In the genomic region with DNA sequence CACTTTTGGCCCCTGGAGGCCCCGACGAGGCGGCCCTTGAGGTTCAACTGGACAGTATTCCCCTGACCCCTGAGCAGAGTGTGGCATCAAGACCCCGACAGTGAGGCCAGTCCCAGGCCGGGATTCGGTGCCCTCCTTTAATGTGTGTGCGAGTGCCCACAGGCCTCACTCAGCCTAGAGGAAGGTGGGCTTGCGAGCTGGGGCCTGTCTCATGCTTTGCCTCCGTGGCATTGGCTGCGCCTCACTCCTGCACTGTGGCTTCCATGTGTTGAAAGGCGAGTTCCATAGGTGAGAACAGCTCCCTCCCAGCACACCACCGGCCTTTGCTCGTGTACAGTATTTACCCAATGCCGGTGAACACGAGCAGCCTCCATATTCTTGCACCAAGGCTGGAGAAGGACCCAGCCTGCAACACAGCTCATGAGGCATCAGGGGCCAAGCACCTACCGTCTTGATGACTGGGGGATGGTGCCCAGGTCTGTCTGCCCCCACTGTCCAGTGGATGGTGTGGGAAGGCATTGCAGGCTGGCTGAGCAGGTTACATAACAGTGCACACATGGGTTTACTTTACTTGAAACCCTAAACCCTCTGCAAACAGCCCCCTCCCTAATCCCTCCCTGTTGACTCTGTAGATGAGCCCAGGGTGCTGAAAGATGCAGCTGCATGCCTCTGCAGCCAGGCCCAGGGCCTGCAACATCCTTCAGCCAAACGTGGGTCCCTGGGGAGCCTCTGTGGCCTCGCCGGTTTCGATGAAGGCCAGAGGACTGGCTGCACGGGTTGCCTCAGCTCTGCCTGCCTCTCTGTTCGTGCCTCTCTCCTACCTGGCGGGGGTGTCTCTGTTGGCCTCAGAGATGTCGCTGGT, we compare ENCODE assay signal across 1 cellular context.
TF ChIP-seq lines count a peak whose summit lies in the region.

No MANE protein-coding gene starts in this region.

TF ChIP-seq in HepG2, 621 proteins besides CTCF, POLR2A, EP300 and RAD21 (continued from another document and continues in another):
- TF ChIP-seq NFRKB (IDR thresholded peaks at IDR 0.05) (no peak), SOX6 (IDR thresholded peaks at IDR 0.05) (no peak), SOX6 (CRISPR knock-in tag; IDR thresholded peaks at IDR 0.05) (peak; percentile 94), GATA4 (IDR thresholded peaks at IDR 0.05; ENCODE audit: borderline replicate concordance, low read depth) (no peak), TMF1 (CRISPR knock-in tag; IDR thresholded peaks at IDR 0.05; ENCODE audit: low read depth) (no peak), GLI4 (CRISPR knock-in tag; IDR thresholded peaks at IDR 0.05; ENCODE audit: borderline replicate concordance) (0 out of 2 replicates have a peak, but pooled peaks have one; percentile 52), FOSL2 (CRISPR knock-in tag; IDR thresholded peaks at IDR 0.05) (peak; percentile 73), SRSF9 (IDR thresholded peaks at IDR 0.05; ENCODE audit: borderline replicate concordance, insufficient read depth, low read depth, low read length, poor library complexity, severe bottlenecking) (no peak), SMARCC2 (IDR thresholded peaks at IDR 0.05) (no peak), ZFP90 (CRISPR knock-in tag; IDR thresholded peaks at IDR 0.05; ENCODE audit: borderline replicate concordance) (peak; percentile 85; the same call in 1 of the 2 replicates), SUZ12 (IDR thresholded peaks at IDR 0.05; ENCODE audit: low read depth, low read length) (no peak), SP5 (CRISPR knock-in tag; IDR thresholded peaks at IDR 0.05; ENCODE audit: borderline replicate concordance, low read depth) (peak; percentile 91), ASH2L (IDR thresholded peaks at IDR 0.05; ENCODE audit: insufficient read length, low read depth, low read length) (no peak), SP140L (CRISPR knock-in tag; IDR thresholded peaks at IDR 0.05; ENCODE audit: borderline replicate concordance) (peak; percentile 87; the same call in 1 of the 2 replicates), MBNL3 (CRISPR knock-in tag; conservative IDR thresholded peaks at IDR 0.05) (no peak), TP53 (CRISPR knock-in tag; conservative IDR thresholded peaks at IDR 0.05) (no peak), ZNF556 (CRISPR knock-in tag; IDR thresholded peaks at IDR 0.05; ENCODE audit: borderline replicate concordance) (0 out of 2 replicates have a peak, but pooled peaks have one; percentile 34), PITX1 (CRISPR knock-in tag; IDR thresholded peaks at IDR 0.05) (peak; percentile 100), ADNP (CRISPR knock-in tag; IDR thresholded peaks at IDR 0.05) (no peak), ZNF841 (CRISPR knock-in tag; IDR thresholded peaks at IDR 0.05; ENCODE audit: borderline replicate concordance) (no peak), RFXAP (CRISPR knock-in tag; IDR thresholded peaks at IDR 0.05; ENCODE audit: borderline replicate concordance) (peak; percentile 67; the same call in 1 of the 2 replicates), ZSCAN31 (CRISPR knock-in tag; IDR thresholded peaks at IDR 0.05; ENCODE audit: low read depth) (peak; percentile 53; the same call in 1 of the 2 replicates), IKZF4 (CRISPR knock-in tag; IDR thresholded peaks at IDR 0.05; ENCODE audit: borderline replicate concordance, low read depth, not compliant biosample characterization) (no peak), CBX2 (IDR thresholded peaks at IDR 0.05; ENCODE audit: low read depth, low read length) (no peak), CBX2 (CRISPR knock-in tag; IDR thresholded peaks at IDR 0.05; ENCODE audit: low read depth) (peak; percentile 89; the same call in 1 of the 2 replicates), MTF2 (CRISPR knock-in tag; IDR thresholded peaks at IDR 0.05; ENCODE audit: borderline replicate concordance) (peak; percentile 92)
- TF ChIP-seq, protein P1, sequence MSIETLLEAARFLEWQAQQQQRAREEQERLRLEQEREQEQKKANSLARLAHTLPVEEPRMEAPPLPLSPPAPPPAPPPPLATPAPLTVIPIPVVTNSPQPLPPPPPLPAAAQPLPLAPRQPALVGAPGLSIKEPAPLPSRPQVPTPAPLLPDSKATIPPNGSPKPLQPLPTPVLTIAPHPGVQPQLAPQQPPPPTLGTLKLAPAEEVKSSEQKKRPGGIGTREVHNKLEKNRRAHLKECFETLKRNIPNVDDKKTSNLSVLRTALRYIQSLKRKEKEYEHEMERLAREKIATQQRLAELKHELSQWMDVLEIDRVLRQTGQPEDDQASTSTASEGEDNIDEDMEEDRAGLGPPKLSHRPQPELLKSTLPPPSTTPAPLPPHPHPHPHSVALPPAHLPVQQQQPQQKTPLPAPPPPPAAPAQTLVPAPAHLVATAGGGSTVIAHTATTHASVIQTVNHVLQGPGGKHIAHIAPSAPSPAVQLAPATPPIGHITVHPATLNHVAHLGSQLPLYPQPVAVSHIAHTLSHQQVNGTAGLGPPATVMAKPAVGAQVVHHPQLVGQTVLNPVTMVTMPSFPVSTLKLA (IDR thresholded peaks at IDR 0.05), result no peak
- TF ChIP-seq, protein P2, sequence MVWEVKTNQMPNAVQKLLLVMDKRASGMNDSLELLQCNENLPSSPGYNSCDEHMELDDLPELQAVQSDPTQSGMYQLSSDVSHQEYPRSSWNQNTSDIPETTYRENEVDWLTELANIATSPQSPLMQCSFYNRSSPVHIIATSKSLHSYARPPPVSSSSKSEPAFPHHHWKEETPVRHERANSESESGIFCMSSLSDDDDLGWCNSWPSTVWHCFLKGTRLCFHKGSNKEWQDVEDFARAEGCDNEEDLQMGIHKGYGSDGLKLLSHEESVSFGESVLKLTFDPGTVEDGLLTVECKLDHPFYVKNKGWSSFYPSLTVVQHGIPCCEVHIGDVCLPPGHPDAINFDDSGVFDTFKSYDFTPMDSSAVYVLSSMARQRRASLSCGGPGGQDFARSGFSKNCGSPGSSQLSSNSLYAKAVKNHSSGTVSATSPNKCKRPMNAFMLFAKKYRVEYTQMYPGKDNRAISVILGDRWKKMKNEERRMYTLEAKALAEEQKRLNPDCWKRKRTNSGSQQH (CRISPR knock-in tag; IDR thresholded peaks at IDR 0.05; ENCODE audit: low read depth), result 0 out of 2 replicates have a peak, but pooled peaks have one; percentile 75
- TF ChIP-seq, protein P3, sequence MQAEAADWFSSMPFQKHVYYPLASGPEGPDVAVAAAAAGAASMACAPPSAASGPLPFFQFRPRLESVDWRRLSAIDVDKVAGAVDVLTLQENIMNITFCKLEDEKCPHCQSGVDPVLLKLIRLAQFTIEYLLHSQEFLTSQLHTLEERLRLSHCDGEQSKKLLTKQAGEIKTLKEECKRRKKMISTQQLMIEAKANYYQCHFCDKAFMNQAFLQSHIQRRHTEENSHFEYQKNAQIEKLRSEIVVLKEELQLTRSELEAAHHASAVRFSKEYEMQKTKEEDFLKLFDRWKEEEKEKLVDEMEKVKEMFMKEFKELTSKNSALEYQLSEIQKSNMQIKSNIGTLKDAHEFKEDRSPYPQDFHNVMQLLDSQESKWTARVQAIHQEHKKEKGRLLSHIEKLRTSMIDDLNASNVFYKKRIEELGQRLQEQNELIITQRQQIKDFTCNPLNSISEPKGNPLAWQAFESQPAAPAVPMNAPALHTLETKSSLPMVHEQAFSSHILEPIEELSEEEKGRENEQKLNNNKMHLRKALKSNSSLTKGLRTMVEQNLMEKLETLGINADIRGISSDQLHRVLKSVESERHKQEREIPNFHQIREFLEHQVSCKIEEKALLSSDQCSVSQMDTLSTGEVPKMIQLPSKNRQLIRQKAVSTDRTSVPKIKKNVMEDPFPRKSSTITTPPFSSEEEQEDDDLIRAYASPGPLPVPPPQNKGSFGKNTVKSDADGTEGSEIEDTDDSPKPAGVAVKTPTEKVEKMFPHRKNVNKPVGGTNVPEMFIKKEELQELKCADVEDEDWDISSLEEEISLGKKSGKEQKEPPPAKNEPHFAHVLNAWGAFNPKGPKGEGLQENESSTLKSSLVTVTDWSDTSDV (CRISPR knock-in tag; IDR thresholded peaks at IDR 0.05), result 0 out of 2 replicates have a peak, but pooled peaks have one; percentile 12
- TF ChIP-seq, protein P4, sequence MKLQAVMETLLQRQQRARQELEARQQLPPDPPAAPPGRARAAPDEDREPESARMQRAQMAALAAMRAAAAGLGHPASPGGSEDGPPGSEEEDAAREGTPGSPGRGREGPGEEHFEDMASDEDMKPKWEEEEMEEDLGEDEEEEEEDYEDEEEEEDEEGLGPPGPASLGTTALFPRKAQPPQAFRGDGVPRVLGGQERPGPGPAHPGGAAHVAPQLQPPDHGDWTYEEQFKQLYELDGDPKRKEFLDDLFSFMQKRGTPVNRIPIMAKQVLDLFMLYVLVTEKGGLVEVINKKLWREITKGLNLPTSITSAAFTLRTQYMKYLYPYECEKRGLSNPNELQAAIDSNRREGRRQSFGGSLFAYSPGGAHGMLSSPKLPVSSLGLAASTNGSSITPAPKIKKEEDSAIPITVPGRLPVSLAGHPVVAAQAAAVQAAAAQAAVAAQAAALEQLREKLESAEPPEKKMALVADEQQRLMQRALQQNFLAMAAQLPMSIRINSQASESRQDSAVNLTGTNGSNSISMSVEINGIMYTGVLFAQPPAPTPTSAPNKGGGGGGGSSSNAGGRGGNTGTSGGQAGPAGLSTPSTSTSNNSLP (IDR thresholded peaks at IDR 0.05; ENCODE audit: low read depth, low read length), result no peak
- TF ChIP-seq, protein P5, sequence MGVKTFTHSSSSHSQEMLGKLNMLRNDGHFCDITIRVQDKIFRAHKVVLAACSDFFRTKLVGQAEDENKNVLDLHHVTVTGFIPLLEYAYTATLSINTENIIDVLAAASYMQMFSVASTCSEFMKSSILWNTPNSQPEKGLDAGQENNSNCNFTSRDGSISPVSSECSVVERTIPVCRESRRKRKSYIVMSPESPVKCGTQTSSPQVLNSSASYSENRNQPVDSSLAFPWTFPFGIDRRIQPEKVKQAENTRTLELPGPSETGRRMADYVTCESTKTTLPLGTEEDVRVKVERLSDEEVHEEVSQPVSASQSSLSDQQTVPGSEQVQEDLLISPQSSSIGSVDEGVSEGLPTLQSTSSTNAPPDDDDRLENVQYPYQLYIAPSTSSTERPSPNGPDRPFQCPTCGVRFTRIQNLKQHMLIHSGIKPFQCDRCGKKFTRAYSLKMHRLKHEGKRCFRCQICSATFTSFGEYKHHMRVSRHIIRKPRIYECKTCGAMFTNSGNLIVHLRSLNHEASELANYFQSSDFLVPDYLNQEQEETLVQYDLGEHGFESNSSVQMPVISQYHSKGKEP (CRISPR knock-in tag; IDR thresholded peaks at IDR 0.05), result peak; percentile 61; the same call in 1 of the 2 replicates
- TF ChIP-seq, protein P6, sequence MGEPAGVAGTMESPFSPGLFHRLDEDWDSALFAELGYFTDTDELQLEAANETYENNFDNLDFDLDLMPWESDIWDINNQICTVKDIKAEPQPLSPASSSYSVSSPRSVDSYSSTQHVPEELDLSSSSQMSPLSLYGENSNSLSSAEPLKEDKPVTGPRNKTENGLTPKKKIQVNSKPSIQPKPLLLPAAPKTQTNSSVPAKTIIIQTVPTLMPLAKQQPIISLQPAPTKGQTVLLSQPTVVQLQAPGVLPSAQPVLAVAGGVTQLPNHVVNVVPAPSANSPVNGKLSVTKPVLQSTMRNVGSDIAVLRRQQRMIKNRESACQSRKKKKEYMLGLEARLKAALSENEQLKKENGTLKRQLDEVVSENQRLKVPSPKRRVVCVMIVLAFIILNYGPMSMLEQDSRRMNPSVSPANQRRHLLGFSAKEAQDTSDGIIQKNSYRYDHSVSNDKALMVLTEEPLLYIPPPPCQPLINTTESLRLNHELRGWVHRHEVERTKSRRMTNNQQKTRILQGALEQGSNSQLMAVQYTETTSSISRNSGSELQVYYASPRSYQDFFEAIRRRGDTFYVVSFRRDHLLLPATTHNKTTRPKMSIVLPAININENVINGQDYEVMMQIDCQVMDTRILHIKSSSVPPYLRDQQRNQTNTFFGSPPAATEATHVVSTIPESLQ (CRISPR knock-in tag; conservative IDR thresholded peaks at IDR 0.05), result no peak
- TF ChIP-seq, protein P7, sequence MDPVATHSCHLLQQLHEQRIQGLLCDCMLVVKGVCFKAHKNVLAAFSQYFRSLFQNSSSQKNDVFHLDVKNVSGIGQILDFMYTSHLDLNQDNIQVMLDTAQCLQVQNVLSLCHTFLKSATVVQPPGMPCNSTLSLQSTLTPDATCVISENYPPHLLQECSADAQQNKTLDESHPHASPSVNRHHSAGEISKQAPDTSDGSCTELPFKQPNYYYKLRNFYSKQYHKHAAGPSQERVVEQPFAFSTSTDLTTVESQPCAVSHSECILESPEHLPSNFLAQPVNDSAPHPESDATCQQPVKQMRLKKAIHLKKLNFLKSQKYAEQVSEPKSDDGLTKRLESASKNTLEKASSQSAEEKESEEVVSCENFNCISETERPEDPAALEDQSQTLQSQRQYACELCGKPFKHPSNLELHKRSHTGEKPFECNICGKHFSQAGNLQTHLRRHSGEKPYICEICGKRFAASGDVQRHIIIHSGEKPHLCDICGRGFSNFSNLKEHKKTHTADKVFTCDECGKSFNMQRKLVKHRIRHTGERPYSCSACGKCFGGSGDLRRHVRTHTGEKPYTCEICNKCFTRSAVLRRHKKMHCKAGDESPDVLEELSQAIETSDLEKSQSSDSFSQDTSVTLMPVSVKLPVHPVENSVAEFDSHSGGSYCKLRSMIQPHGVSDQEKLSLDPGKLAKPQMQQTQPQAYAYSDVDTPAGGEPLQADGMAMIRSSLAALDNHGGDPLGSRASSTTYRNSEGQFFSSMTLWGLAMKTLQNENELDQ (CRISPR knock-in tag; IDR thresholded peaks at IDR 0.05; ENCODE audit: borderline replicate concordance), result no peak
- TF ChIP-seq, protein P8, sequence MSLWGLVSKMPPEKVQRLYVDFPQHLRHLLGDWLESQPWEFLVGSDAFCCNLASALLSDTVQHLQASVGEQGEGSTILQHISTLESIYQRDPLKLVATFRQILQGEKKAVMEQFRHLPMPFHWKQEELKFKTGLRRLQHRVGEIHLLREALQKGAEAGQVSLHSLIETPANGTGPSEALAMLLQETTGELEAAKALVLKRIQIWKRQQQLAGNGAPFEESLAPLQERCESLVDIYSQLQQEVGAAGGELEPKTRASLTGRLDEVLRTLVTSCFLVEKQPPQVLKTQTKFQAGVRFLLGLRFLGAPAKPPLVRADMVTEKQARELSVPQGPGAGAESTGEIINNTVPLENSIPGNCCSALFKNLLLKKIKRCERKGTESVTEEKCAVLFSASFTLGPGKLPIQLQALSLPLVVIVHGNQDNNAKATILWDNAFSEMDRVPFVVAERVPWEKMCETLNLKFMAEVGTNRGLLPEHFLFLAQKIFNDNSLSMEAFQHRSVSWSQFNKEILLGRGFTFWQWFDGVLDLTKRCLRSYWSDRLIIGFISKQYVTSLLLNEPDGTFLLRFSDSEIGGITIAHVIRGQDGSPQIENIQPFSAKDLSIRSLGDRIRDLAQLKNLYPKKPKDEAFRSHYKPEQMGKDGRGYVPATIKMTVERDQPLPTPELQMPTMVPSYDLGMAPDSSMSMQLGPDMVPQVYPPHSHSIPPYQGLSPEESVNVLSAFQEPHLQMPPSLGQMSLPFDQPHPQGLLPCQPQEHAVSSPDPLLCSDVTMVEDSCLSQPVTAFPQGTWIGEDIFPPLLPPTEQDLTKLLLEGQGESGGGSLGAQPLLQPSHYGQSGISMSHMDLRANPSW (CRISPR knock-in tag; IDR thresholded peaks at IDR 0.05; ENCODE audit: borderline replicate concordance), result peak; percentile 79; the same call in 1 of the 2 replicates
